In genomic region chr16:87956771-87957279, GRCh38 we compare ENCODE assay signal across 8 cellular contexts. TPM values are rescaled to one million over a fixed set of nuclear protein-coding genes. Genes with fewer than 3 reads are reported as not detected.
DNase-seq lines count a peak whose midpoint lies in the region; ATAC-seq, FAIRE-seq and TF ChIP-seq lines count a peak whose summit lies in the region.

No MANE protein-coding gene starts in this region.

- no peak overlapping the region for H3K27ac ChIP-seq in foreskin keratinocyte

- no peak for TF ChIP-seq POLR2A in H54 (IDR thresholded peaks at IDR 0.05; ENCODE audit: low read depth, low read length)

- H3K4me1 ChIP-seq in foreskin keratinocyte = peaks cover 6% of the 10 kb centered on the region

- H3K27me3 ChIP-seq in foreskin keratinocyte = no peaks in the 10 kb centered on the region

- TF ChIP-seq CTCF in foreskin keratinocyte (conservative IDR thresholded peaks at IDR 0.05) = peak; percentile 65

- peak; percentile 23 to 29 for DNase-seq in activated CD4-positive, alpha-beta T cell treated with anti-CD3 and anti-CD28 coated beads, Interleukin-2, amount 50 U/mL, for 4 hours
- DNase-seq in foreskin keratinocyte (no peak), posterior vena cava (ENCODE audit: low spot score) (no peak), NCI-H1417 treated with DMSO at 0.1 percent for 48 hours (lab: John Stamatoyannopoulos, UW) (no peak), H54 (ENCODE audit: insufficient read length, low spot score) (no peak)
- peak; percentile 46 to 58 for DNase-seq in stimulated activated CD4-positive, alpha-beta T cell treated with anti-CD3 and anti-CD28 coated beads, Interleukin-2, amount 100 ng/mL, for 24 hours

- intact Hi-C loops in posterior vena cava (cut with DNase I) = no loop called here

- no peak for FAIRE-seq in H54 (lab: Jason Lieb, UNC)

- H3K4me3 ChIP-seq in GM08714 (ENCODE audit: low read length) = peak overlapping the region; percentile 45; the same call in 1 of the 2 replicates

- ATAC-seq in HG03108 (IDR thresholded peaks at IDR 0.05; ENCODE audit: unreplicated experiment) (peak; percentile 13), foreskin keratinocyte (peak; percentile 42)

RNA-seq across cellular contexts. Expression of gene BANP, which starts 5.6 kb away (rescaled TPM):
- 14.0 and 15.5 TPM in 2 replicates for total RNA-seq in foreskin keratinocyte
- polyA plus RNA-seq in foreskin keratinocyte = 8.9 and 9.4 TPM in 2 replicates
- 10 to 100 TPM; 14.7 to 20.9 TPM for total RNA-seq in posterior vena cava

RNA-seq across cellular contexts. Expression of gene CA5A, which starts 20.5 kb away (rescaled TPM):
- total RNA-seq in foreskin keratinocyte = not detected in 2 replicates
- polyA plus RNA-seq in foreskin keratinocyte = not detected in 2 replicates
- total RNA-seq in posterior vena cava = not detected

Comparison
In these comparisons a context has a peak if more than half of its experiments do, and no peak if none do; other contexts are left out.
1. DNase-seq: peak in activated CD4-positive, alpha-beta T cell treated with anti-CD3 and anti-CD28 coated beads, Interleukin-2, amount 50 U/mL, for 4 hours (2 of 2) and stimulated activated CD4-positive, alpha-beta T cell treated with anti-CD3 and anti-CD28 coated beads, Interleukin-2, amount 100 ng/mL, for 24 hours (2 of 2); none in foreskin keratinocyte (0 of 2), posterior vena cava (single experiment), NCI-H1417 treated with DMSO at 0.1 percent for 48 hours (single experiment) and H54 (single experiment).